In the genomic region with DNA sequence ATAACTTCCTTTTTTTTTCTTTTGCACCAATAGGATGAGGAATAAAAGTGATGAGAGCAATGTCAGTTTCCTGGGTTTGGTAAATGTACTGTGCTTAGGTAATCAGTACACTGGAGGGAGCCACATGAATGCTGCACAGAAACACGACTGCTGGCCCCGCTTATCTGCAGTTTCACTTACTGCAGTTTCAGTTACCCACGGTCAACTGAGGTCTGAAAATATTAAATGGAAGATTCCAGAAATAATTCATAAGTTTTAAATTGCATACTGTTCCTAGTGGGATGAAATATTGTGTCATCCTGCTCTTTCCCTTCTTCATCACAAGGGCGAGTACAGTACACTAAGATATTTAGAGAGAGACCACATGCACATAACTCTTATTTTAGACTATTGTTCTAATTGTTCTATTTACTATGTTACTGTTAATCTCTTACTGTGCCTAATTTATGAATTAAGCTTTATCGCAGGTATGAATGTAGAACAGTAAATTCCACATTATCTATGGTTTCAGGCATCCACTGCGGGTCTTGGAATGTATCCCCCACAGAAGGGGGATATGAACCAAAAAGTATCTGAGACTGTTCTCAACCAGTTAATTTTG, we compare ENCODE assay signal across 8 cellular contexts. TPM values are rescaled to one million over a fixed set of nuclear protein-coding genes. Genes with fewer than 3 reads are reported as not detected.
DNase-seq lines count a peak whose midpoint lies in the region; ATAC-seq and TF ChIP-seq lines count a peak whose summit lies in the region.

No MANE protein-coding gene starts in this region.

- no peaks in the 10 kb centered on the region for H3K79me2 ChIP-seq in hepatocyte

- H3K27me3 ChIP-seq in CD8-positive, alpha-beta memory T cell (ENCODE audit: insufficient read depth, low read length, poor library complexity, severe bottlenecking): no peaks in the 10 kb centered on the region
- H3K27me3 ChIP-seq in hepatocyte: no peaks in the 10 kb centered on the region

- H3K4me3 Mint-ChIP-seq in CD8-positive, alpha-beta memory T cell: peak overlapping the region in 6 of 7 donors; percentile 37 to 65 (median 57)
- peak overlapping the region; percentile 46 for H3K4me3 Mint-ChIP-seq in activated T-helper 1 cell treated with anti-CD3 and anti-CD28 coated beads, Interleukin-12 subunit alpha, Interleukin-12 subunit beta, Interleukin-2, Interleukin-4 antibody, amounts not matched to agents 30 ng/mL and 10 ng/mL and 1 ng/mL, durations not matched to agents 14 hours and 24 hours and 36 hours

- peak overlapping the region in 2 of 8 donors; percentile 17 to 46 for H3K27ac Mint-ChIP-seq in CD8-positive, alpha-beta memory T cell
- no peak overlapping the region for H3K27ac Mint-ChIP-seq in activated T-helper 1 cell treated with anti-CD3 and anti-CD28 coated beads, Interleukin-12 subunit alpha, Interleukin-12 subunit beta, Interleukin-2, Interleukin-4 antibody, amounts not matched to agents 30 ng/mL and 10 ng/mL and 1 ng/mL, durations not matched to agents 14 hours and 24 hours and 36 hours

- peak overlapping the region; percentile 24 for H2AFZ ChIP-seq in hepatocyte

- peaks cover 13% of the 10 kb centered on the region for H3K4me1 ChIP-seq in CD8-positive, alpha-beta memory T cell (ENCODE audit: insufficient read depth, low read length)
- H3K4me1 ChIP-seq in hepatocyte (ENCODE audit: insufficient read depth): peaks cover 10% of the 10 kb centered on the region

- peak; percentile 55 for ATAC-seq in stimulated activated naive CD8-positive, alpha-beta T cell treated with anti-CD3 and anti-CD28 coated beads, Interleukin-15, Interleukin-2, amounts not matched to agents 100 U/mL and 50 U/mL, for 24 hours
- no peak for ATAC-seq in HG02885 (IDR thresholded peaks at IDR 0.05; ENCODE audit: poor library complexity, unreplicated experiment)
- no peak for ATAC-seq in HG02610 (IDR thresholded peaks at IDR 0.05; ENCODE audit: unreplicated experiment)
- no peak for ATAC-seq in GM21717 (IDR thresholded peaks at IDR 0.05; ENCODE audit: unreplicated experiment)

- no peaks in the 10 kb centered on the region for H4K20me1 ChIP-seq in hepatocyte (ENCODE audit: insufficient read depth, poor library complexity, severe bottlenecking)

- intact Hi-C loops in activated T-helper 1 cell treated with anti-CD3 and anti-CD28 coated beads, Interleukin-12 subunit alpha, Interleukin-12 subunit beta, Interleukin-2, Interleukin-4 antibody, amounts not matched to agents 30 ng/mL and 10 ng/mL and 1 ng/mL, durations not matched to agents 14 hours and 24 hours and 36 hours (cut with micrococcal nuclease): no loop called here

- H3K9me3 ChIP-seq in CD8-positive, alpha-beta memory T cell (ENCODE audit: low read length): no peaks in the 10 kb centered on the region
- no peaks in the 10 kb centered on the region for H3K9me3 ChIP-seq in hepatocyte (ENCODE audit: low read depth)

- no peak for DNase-seq in CD8-positive, alpha-beta memory T cell
- peak; percentile 74 for DNase-seq in LHCN-M2 (ENCODE audit: low read depth)
- no peak for DNase-seq in activated T-helper 1 cell treated with anti-CD3 and anti-CD28 coated beads, Interleukin-12 subunit alpha, Interleukin-12 subunit beta, Interleukin-2, Interleukin-4 antibody, amounts not matched to agents 30 ng/mL and 10 ng/mL and 1 ng/mL, durations not matched to agents 14 hours and 24 hours and 36 hours (ENCODE audit: low spot score)
- peak; percentile 69 for DNase-seq in hepatocyte (ENCODE audit: low spot score)
- no peak for DNase-seq in stimulated activated naive CD8-positive, alpha-beta T cell treated with anti-CD3 and anti-CD28 coated beads, Interleukin-15, Interleukin-2, amounts not matched to agents 100 U/mL and 50 U/mL, for 24 hours

- H3K4me2 ChIP-seq in hepatocyte: peak overlapping the region; percentile 73

- H3K36me3 ChIP-seq in CD8-positive, alpha-beta memory T cell (ENCODE audit: insufficient read depth, low read length): no peaks in the 10 kb centered on the region
- no peaks in the 10 kb centered on the region for H3K36me3 ChIP-seq in hepatocyte (replicated peaks; ENCODE audit: insufficient read depth, low read depth)

- no peaks in the 10 kb centered on the region for H3K9me2 ChIP-seq in hepatocyte (replicated peaks; ENCODE audit: insufficient read depth)

- CTCF ChIA-PET in CD8-positive, alpha-beta memory T cell (lab: Charles Lee): interaction anchor here (1.0 kb wide), 1 partner anchor 8 kb away, joined by 4 read pairs; no protein-coding TSS in a partner anchor

- H3K27me3 Mint-ChIP-seq in CD8-positive, alpha-beta memory T cell: peaks cover 2 to 3% of the 10 kb centered on the region in 2 donors
- no peaks in the 10 kb centered on the region for H3K27me3 Mint-ChIP-seq in activated T-helper 1 cell treated with anti-CD3 and anti-CD28 coated beads, Interleukin-12 subunit alpha, Interleukin-12 subunit beta, Interleukin-2, Interleukin-4 antibody, amounts not matched to agents 30 ng/mL and 10 ng/mL and 1 ng/mL, durations not matched to agents 14 hours and 24 hours and 36 hours (ENCODE audit: insufficient read depth)

- H3K9me3 Mint-ChIP-seq in CD8-positive, alpha-beta memory T cell: no peaks in the 10 kb centered on the region
- H3K9me3 Mint-ChIP-seq in activated T-helper 1 cell treated with anti-CD3 and anti-CD28 coated beads, Interleukin-12 subunit alpha, Interleukin-12 subunit beta, Interleukin-2, Interleukin-4 antibody, amounts not matched to agents 30 ng/mL and 10 ng/mL and 1 ng/mL, durations not matched to agents 14 hours and 24 hours and 36 hours: no peaks in the 10 kb centered on the region

- H3K4me1 Mint-ChIP-seq in CD8-positive, alpha-beta memory T cell: peaks cover 12 to 16% (median 15%) of the 10 kb centered on the region in 3 donors
- H3K4me1 Mint-ChIP-seq in activated T-helper 1 cell treated with anti-CD3 and anti-CD28 coated beads, Interleukin-12 subunit alpha, Interleukin-12 subunit beta, Interleukin-2, Interleukin-4 antibody, amounts not matched to agents 30 ng/mL and 10 ng/mL and 1 ng/mL, durations not matched to agents 14 hours and 24 hours and 36 hours (ENCODE audit: low read depth): peaks cover 15% of the 10 kb centered on the region

- H3K4me3 ChIP-seq in CD8-positive, alpha-beta memory T cell (ENCODE audit: low read length): no peak overlapping the region
- H3K4me3 ChIP-seq in hepatocyte: no peak overlapping the region

- H3K36me3 Mint-ChIP-seq in CD8-positive, alpha-beta memory T cell: peaks cover 0 to 16% (median 2%) of the 10 kb centered on the region in 3 donors
- peaks cover 11% of the 10 kb centered on the region for H3K36me3 Mint-ChIP-seq in activated T-helper 1 cell treated with anti-CD3 and anti-CD28 coated beads, Interleukin-12 subunit alpha, Interleukin-12 subunit beta, Interleukin-2, Interleukin-4 antibody, amounts not matched to agents 30 ng/mL and 10 ng/mL and 1 ng/mL, durations not matched to agents 14 hours and 24 hours and 36 hours (ENCODE audit: low read depth)

- POLR2A ChIA-PET in CD8-positive, alpha-beta memory T cell (lab: Charles Lee): interaction anchor here (0.6 kb wide), 1 partner anchor 1571 kb away, joined by 3 read pairs; no protein-coding TSS in a partner anchor

- WGBS in hepatocyte (ENCODE audit: low lambda C conversion rate, missing lambda C conversion rate): 57% methylated on average over 6 of the region's 6 CpGs

- peak; percentile 45 for TF ChIP-seq CTCF in hepatocyte (IDR thresholded peaks at IDR 0.05; ENCODE audit: poor library complexity)

- peak overlapping the region; percentile 27 for H3K27ac ChIP-seq in CD8-positive, alpha-beta memory T cell (ENCODE audit: low read depth, low read length)
- H3K27ac ChIP-seq in hepatocyte: peak overlapping the region; percentile 68

RNA-seq across cellular contexts. Expression of a gene that starts 6.4 kb away (rescaled TPM):
- total RNA-seq in CD8-positive, alpha-beta memory T cell: 1 to 10 TPM; 8.6 to 9.1 TPM
- 23.1 TPM for polyA plus RNA-seq in CD8-positive, alpha-beta memory T cell
- total RNA-seq in LHCN-M2 (2014; rRNA removed): 331 and 403 TPM in 2 replicates
- 205 TPM for polyA plus RNA-seq in LHCN-M2 (2012)
- 75.3 and 78.5 TPM in 2 replicates for total RNA-seq in activated T-helper 1 cell treated with anti-CD3 and anti-CD28 coated beads, Interleukin-12 subunit alpha, Interleukin-12 subunit beta, Interleukin-2, Interleukin-4 antibody, amounts not matched to agents 30 ng/mL and 10 ng/mL and 1 ng/mL, durations not matched to agents 14 hours and 24 hours and 36 hours
- total RNA-seq in hepatocyte: 224 and 305 TPM in 2 replicates
- 787 and 811 TPM in 2 replicates for polyA plus RNA-seq in hepatocyte

RNA-seq across cellular contexts. Expression of a gene that starts 23.4 kb away (rescaled TPM):
- 10 to 100 TPM; 45.5 to 47.3 TPM for total RNA-seq in CD8-positive, alpha-beta memory T cell
- polyA plus RNA-seq in CD8-positive, alpha-beta memory T cell: 13.4 TPM
- total RNA-seq in LHCN-M2 (2014; rRNA removed): 75.5 and 77.2 TPM in 2 replicates
- polyA plus RNA-seq in LHCN-M2 (2012): 44.8 TPM
- total RNA-seq in activated T-helper 1 cell treated with anti-CD3 and anti-CD28 coated beads, Interleukin-12 subunit alpha, Interleukin-12 subunit beta, Interleukin-2, Interleukin-4 antibody, amounts not matched to agents 30 ng/mL and 10 ng/mL and 1 ng/mL, durations not matched to agents 14 hours and 24 hours and 36 hours: 54.7 and 57.3 TPM in 2 replicates
- 32.8 and 36.1 TPM in 2 replicates for total RNA-seq in hepatocyte
- 33.0 and 34.1 TPM in 2 replicates for polyA plus RNA-seq in hepatocyte

RNA-seq across cellular contexts. Expression of a gene that starts 37.8 kb away (rescaled TPM):
- under 1 TPM in 1 of 2 experiments, not detected in 1; 0.22 TPM for total RNA-seq in CD8-positive, alpha-beta memory T cell
- not detected for polyA plus RNA-seq in CD8-positive, alpha-beta memory T cell
- total RNA-seq in LHCN-M2 (2014; rRNA removed) (5.7 and 6.7 TPM in 2 replicates), hepatocyte (9.5 and 12.8 TPM in 2 replicates)
- 3.9 TPM for polyA plus RNA-seq in LHCN-M2 (2012)
- not detected in 2 replicates for total RNA-seq in activated T-helper 1 cell treated with anti-CD3 and anti-CD28 coated beads, Interleukin-12 subunit alpha, Interleukin-12 subunit beta, Interleukin-2, Interleukin-4 antibody, amounts not matched to agents 30 ng/mL and 10 ng/mL and 1 ng/mL, durations not matched to agents 14 hours and 24 hours and 36 hours
- polyA plus RNA-seq in hepatocyte: 13.3 and 14.7 TPM in 2 replicates

Comparison
In these comparisons a context has a peak if more than half of its experiments do, and no peak if none do; other contexts are left out.
1. DNase-seq: peak in LHCN-M2 (single experiment) and hepatocyte (single experiment); none in CD8-positive, alpha-beta memory T cell (0 of 5), activated T-helper 1 cell treated with anti-CD3 and anti-CD28 coated beads, Interleukin-12 subunit alpha, Interleukin-12 subunit beta, Interleukin-2, Interleukin-4 antibody, amounts not matched to agents 30 ng/mL and 10 ng/mL and 1 ng/mL, durations not matched to agents 14 hours and 24 hours and 36 hours (single experiment) and stimulated activated naive CD8-positive, alpha-beta T cell treated with anti-CD3 and anti-CD28 coated beads, Interleukin-15, Interleukin-2, amounts not matched to agents 100 U/mL and 50 U/mL, for 24 hours (single experiment).